Comparison of ENCODE assay signal across 9 cellular contexts in genomic region chr10:95133016-95133752, GRCh38.
A peak's percentile ranks its signal among the peaks of the same experiment; 100 is the strongest.
DNase-seq lines count a peak whose midpoint lies in the region; ATAC-seq, FAIRE-seq and TF ChIP-seq lines count a peak whose summit lies in the region.
"Had no signal": no experiment of that assay in that cellular context is flagged by ENCODE, and none has a peak within 500 bp of the region (broad histone marks: within the 10 kb centered on the region; RNA-seq: fewer than 3 reads in every experiment).

No MANE protein-coding gene starts in this region.

- no peak overlapping the region for H2AK5ac ChIP-seq in trophoblast cell (ENCODE audit: low read length)

- H3K4me3 ChIP-seq in DND-41 (ENCODE audit: low read depth in 1 of 2, low read length in 2 of 2) (no peak overlapping the region), foreskin fibroblast (ENCODE audit: low read depth in 1 of 2, low read length in 2 of 2) (no peak overlapping the region), trophoblast cell (ENCODE audit: low read depth, low read length) (no peak overlapping the region)

- no peaks in the 10 kb centered on the region for H3K4me1 ChIP-seq in DND-41 (ENCODE audit: insufficient read depth, low read length)
- H3K4me1 ChIP-seq in trophoblast cell (ENCODE audit: control insufficient read depth in 1 of 2, insufficient read depth in 2 of 2, low read length in 2 of 2) = no peaks in the 10 kb centered on the region

- no peak overlapping the region for H3K4me3 Mint-ChIP-seq in activated T-cell treated with anti-CD3 and anti-CD28 coated beads, Interleukin-2, amount 50 U/mL, for 24 hours

- H3K14ac ChIP-seq in trophoblast cell (ENCODE audit: low read length) = no peak overlapping the region

- peak; percentile 69; the same call in 2 of the 3 replicates for ATAC-seq in DND-41 (ENCODE audit: insufficient read depth, low read depth)
- ATAC-seq in GM21515 (IDR thresholded peaks at IDR 0.05; ENCODE audit: unreplicated experiment) = peak; percentile 94

- H3K9me3 Mint-ChIP-seq in activated T-cell treated with anti-CD3 and anti-CD28 coated beads, Interleukin-2, amount 50 U/mL, for 24 hours = no peaks in the 10 kb centered on the region

- no peak overlapping the region for H3K27ac Mint-ChIP-seq in activated T-cell treated with anti-CD3 and anti-CD28 coated beads, Interleukin-2, amount 50 U/mL, for 24 hours

- no peaks in the 10 kb centered on the region for H3K4me1 Mint-ChIP-seq in activated T-cell treated with anti-CD3 and anti-CD28 coated beads, Interleukin-2, amount 50 U/mL, for 24 hours (ENCODE audit: low read depth)

- no peak overlapping the region for H2BK5ac ChIP-seq in trophoblast cell (ENCODE audit: low read depth, low read length, poor library complexity)

- H3K79me1 ChIP-seq in trophoblast cell (ENCODE audit: low read length) = no peaks in the 10 kb centered on the region

- H3K9ac ChIP-seq in DND-41 (ENCODE audit: low read depth, low read length) = no peak overlapping the region
- no peak overlapping the region for H3K9ac ChIP-seq in trophoblast cell (ENCODE audit: low read length)

- no peak overlapping the region for H3K4ac ChIP-seq in trophoblast cell (ENCODE audit: low read depth, low read length)

- H3K36me3 ChIP-seq in DND-41 (ENCODE audit: insufficient read depth, low read length) = no peaks in the 10 kb centered on the region
- H3K36me3 ChIP-seq in trophoblast cell (ENCODE audit: control insufficient read depth in 1 of 2, insufficient read depth in 2 of 2, low read length in 2 of 2) = peaks cover 1 to 3% of the 10 kb centered on the region in 2 experiments

- H3K27me3 ChIP-seq in DND-41 (ENCODE audit: insufficient read depth, low read length, poor library complexity) = no peaks in the 10 kb centered on the region
- no peaks in the 10 kb centered on the region for H3K27me3 ChIP-seq in trophoblast cell (ENCODE audit: insufficient read depth, low read length)

- H3K18ac ChIP-seq in trophoblast cell (ENCODE audit: low read length) = no peak overlapping the region

- no peak overlapping the region for H2BK12ac ChIP-seq in trophoblast cell (ENCODE audit: low read length)

- no peak overlapping the region for H4K12ac ChIP-seq in trophoblast cell (ENCODE audit: low read depth, low read length)

- H3K36me3 Mint-ChIP-seq in activated T-cell treated with anti-CD3 and anti-CD28 coated beads, Interleukin-2, amount 50 U/mL, for 24 hours (ENCODE audit: low read depth) = no peaks in the 10 kb centered on the region

- H3K79me2 ChIP-seq in DND-41 (ENCODE audit: insufficient read depth, low read length) (no peaks in the 10 kb centered on the region), trophoblast cell (ENCODE audit: control insufficient read depth, insufficient read depth, low read length, poor library complexity) (no peaks in the 10 kb centered on the region)

- peak; percentile 83 for FAIRE-seq in HTR-8/SVneo (lab: Jason Lieb, UNC)
- peak; percentile 79 for FAIRE-seq in urothelium cell line (lab: Jason Lieb, UNC)
- FAIRE-seq: endometrium had no signal

- no peak overlapping the region for H4K91ac ChIP-seq in trophoblast cell (ENCODE audit: low read depth, low read length)

- H3K9me3 ChIP-seq in DND-41 (ENCODE audit: insufficient read depth, low read length, severe bottlenecking) (no peaks in the 10 kb centered on the region), trophoblast cell (ENCODE audit: insufficient read depth, low read depth, low read length) (peaks cover 4% of the 10 kb centered on the region)

- H2AFZ ChIP-seq in DND-41 (ENCODE audit: low read depth, low read length) (no peak overlapping the region), trophoblast cell (ENCODE audit: insufficient read depth, low read length, poor library complexity) (no peak overlapping the region)

- WGBS in trophoblast cell (ENCODE audit: extremely low coverage, insufficient coverage, insufficient read length) = no CpG with 5 or more reads among the region's 4 CpGs

- DNase-seq in DND-41 (peak; percentile 69), HTR-8/SVneo (ENCODE audit: insufficient read length, low spot score) (peak; percentile 39), OCI-M2 (lab: John Stamatoyannopoulos, UW; ENCODE audit: unreplicated experiment) (peak; percentile 62), foreskin fibroblast (peak; percentile 65 to 86), trophoblast cell (peak; percentile 79 to 93), urothelium cell line (ENCODE audit: low spot score) (peak; percentile 61)
- DNase-seq in activated T-cell treated with anti-CD3 and anti-CD28 coated beads, Interleukin-2, amount 50 U/mL, for 24 hours = peak; percentile 66

- H3K27me3 Mint-ChIP-seq in activated T-cell treated with anti-CD3 and anti-CD28 coated beads, Interleukin-2, amount 50 U/mL, for 24 hours = no peaks in the 10 kb centered on the region

- no peak overlapping the region for H3K23ac ChIP-seq in trophoblast cell (ENCODE audit: low read length)

- H2BK120ac ChIP-seq in trophoblast cell (ENCODE audit: insufficient read depth, low read length, poor library complexity) = no peak overlapping the region

- H4K8ac ChIP-seq in trophoblast cell (ENCODE audit: low read depth, low read length) = no peak overlapping the region

- H3K4me2 ChIP-seq in DND-41 (ENCODE audit: insufficient read depth, low read length) = no peak overlapping the region
- H3K4me2 ChIP-seq in trophoblast cell (ENCODE audit: low read length) = no peak overlapping the region

- H4K20me1 ChIP-seq in DND-41 (ENCODE audit: insufficient read depth, low read length) = no peaks in the 10 kb centered on the region

- no peak overlapping the region for H3K27ac ChIP-seq in DND-41 (ENCODE audit: low read length)
- H3K27ac ChIP-seq in trophoblast cell (ENCODE audit: low read depth, low read length) = no peak overlapping the region

- peak; percentile 86 for TF ChIP-seq CTCF in DND-41 (IDR thresholded peaks at IDR 0.05; ENCODE audit: borderline replicate concordance, extremely low read depth, low read length, poor library complexity, severe bottlenecking)
- TF ChIP-seq CTCF in foreskin fibroblast (IDR thresholded peaks at IDR 0.05; ENCODE audit: low read depth, low read length) = peak; percentile 80
